ENCODE assay signal across 1 cellular context in genomic region chr19:6387372-6387771, GRCh38.
TF ChIP-seq lines count a peak whose summit lies in the region.

No MANE protein-coding gene starts in this region.

TF ChIP-seq in K562, 482 proteins besides CTCF, POLR2A, EP300 and RAD21:
- no peak for TF ChIP-seq MTA2 (IDR thresholded peaks at IDR 0.05; ENCODE audit: low read depth)
- TF ChIP-seq RBFOX2 (IDR thresholded peaks at IDR 0.05; ENCODE audit: low read depth, low read length), result peak; percentile 55
- no peak for TF ChIP-seq E2F3 (CRISPR knock-in tag; IDR thresholded peaks at IDR 0.05)
